Comparison of ENCODE assay signal across 8 cellular contexts in the genomic region with DNA sequence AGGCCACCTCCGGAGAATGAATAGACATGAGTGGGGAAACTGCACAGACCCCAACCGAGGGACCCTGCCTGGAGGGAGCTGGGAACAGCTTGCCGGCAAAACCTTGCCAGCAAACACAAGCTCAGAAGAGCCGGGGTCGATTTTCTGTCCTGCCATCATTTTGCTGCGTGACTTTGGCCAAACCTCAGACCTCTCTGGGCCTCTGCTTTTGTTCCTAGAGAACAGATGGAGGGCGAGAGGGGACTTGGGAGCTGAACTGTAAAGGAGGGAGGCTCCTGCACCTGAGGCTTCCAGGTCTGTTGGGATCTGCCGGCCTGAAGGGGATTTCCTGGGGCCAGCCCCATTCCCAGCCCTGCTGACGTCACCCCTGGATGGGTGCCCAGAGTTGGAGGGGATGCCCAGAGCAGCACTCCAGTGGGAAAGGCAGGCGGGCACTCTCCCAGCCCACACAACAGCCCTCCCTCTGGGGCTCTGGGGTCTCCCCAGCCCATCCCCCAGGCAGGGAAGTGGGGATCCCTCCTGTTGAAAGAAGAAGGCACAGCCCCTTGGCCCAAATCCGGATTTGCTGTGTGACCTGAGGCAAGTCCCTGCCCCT. TPM values are rescaled to one million over a fixed set of nuclear protein-coding genes. Genes with fewer than 3 reads are reported as not detected.
DNase-seq lines count a peak whose midpoint lies in the region; ATAC-seq and TF ChIP-seq lines count a peak whose summit lies in the region.

No MANE protein-coding gene starts in this region.

- intact Hi-C loops in lower leg skin (cut with DNase I; ENCODE audit: low total_unique reads) = no loop called here

- no peak overlapping the region for H3K4me3 ChIP-seq in brain microvascular endothelial cell (ENCODE audit: low read depth, low read length)
- H3K4me3 ChIP-seq in lower leg skin (ENCODE audit: low read depth, poor library complexity, severe bottlenecking) = no peak overlapping the region

- ATAC-seq in activated T-helper 17 cell treated with anti-CD3 and anti-CD28 coated beads, Interleukin-2, amount 50 U/mL, for 72 hours (replicated peaks) = no peak
- no peak for ATAC-seq in HG03280 (IDR thresholded peaks at IDR 0.05; ENCODE audit: unreplicated experiment)

- H3K9me3 Mint-ChIP-seq in activated T-helper 17 cell treated with anti-CD3 and anti-CD28 coated beads, Interleukin-2, amount 50 U/mL, for 72 hours = no peaks in the 10 kb centered on the region

- in situ Hi-C loops in brain microvascular endothelial cell (cut with HindIII; ENCODE audit: low pct_ligation_motif_present, low sequenced_read_pairs) = no loop called here

- H3K36me3 ChIP-seq in brain microvascular endothelial cell (replicated peaks) = no peaks in the 10 kb centered on the region

- no peaks in the 10 kb centered on the region for H3K4me1 Mint-ChIP-seq in activated T-helper 17 cell treated with anti-CD3 and anti-CD28 coated beads, Interleukin-2, amount 50 U/mL, for 72 hours

- H3K27me3 ChIP-seq in brain microvascular endothelial cell (replicated peaks) = no peaks in the 10 kb centered on the region

- no peaks in the 10 kb centered on the region for H3K27me3 Mint-ChIP-seq in activated T-helper 17 cell treated with anti-CD3 and anti-CD28 coated beads, Interleukin-2, amount 50 U/mL, for 72 hours

- H3K36me3 Mint-ChIP-seq in activated T-helper 17 cell treated with anti-CD3 and anti-CD28 coated beads, Interleukin-2, amount 50 U/mL, for 72 hours (ENCODE audit: low read depth) = no peaks in the 10 kb centered on the region

- no peak overlapping the region for H3K4me3 Mint-ChIP-seq in activated T-helper 17 cell treated with anti-CD3 and anti-CD28 coated beads, Interleukin-2, amount 50 U/mL, for 72 hours

- 32 to 36% methylated on average over 11 of the region's 11 CpGs for WGBS in lower leg skin, 2 donors

- no peak for TF ChIP-seq POLR2A in lower leg skin (IDR thresholded peaks at IDR 0.05)

- DNase-seq in NCI-H524 (lab: John Stamatoyannopoulos, UW) (peak; percentile 38 to 77), NCI-H524 treated with DMSO at 0.1 percent for 48 hours (lab: John Stamatoyannopoulos, UW) (no peak), brain microvascular endothelial cell (peak; percentile 79), lower leg skin (ENCODE audit: low spot score in 2 of 2) (peak; percentile 35 to 91), RKO (ENCODE audit: low spot score) (no peak)
- DNase-seq in activated effector memory CD4-positive, alpha-beta T cell treated with anti-CD3 and anti-CD28 coated beads, Interleukin-2, amount 50 U/mL, for 16 hours = no peak

- no peak for TF ChIP-seq CTCF in brain microvascular endothelial cell (IDR thresholded peaks at IDR 0.05; ENCODE audit: low read depth, low read length, missing control alignments)
- no peak for TF ChIP-seq CTCF in lower leg skin (IDR thresholded peaks at IDR 0.05)

- no peak overlapping the region for H3K27ac Mint-ChIP-seq in activated T-helper 17 cell treated with anti-CD3 and anti-CD28 coated beads, Interleukin-2, amount 50 U/mL, for 72 hours

- no peak overlapping the region for H3K27ac ChIP-seq in brain microvascular endothelial cell

RNA-seq across cellular contexts. Expression of gene SYNPO, which starts 40.4 kb away (rescaled TPM):
- 1 to 10 TPM; 3.8 to 8.5 (median 4.2) TPM for total RNA-seq in lower leg skin
- total RNA-seq in activated T-helper 17 cell treated with anti-CD3 and anti-CD28 coated beads, Interleukin-2, amount 50 U/mL, for 72 hours = under 1 TPM; 0.04 to 0.37 TPM

Comparison
In these comparisons a context has a peak if more than half of its experiments do, and no peak if none do; other contexts are left out.
1. DNase-seq: peak in NCI-H524 (2 of 2), brain microvascular endothelial cell (single experiment) and lower leg skin (2 of 2); none in NCI-H524 treated with DMSO at 0.1 percent for 48 hours (single experiment), RKO (single experiment) and activated effector memory CD4-positive, alpha-beta T cell treated with anti-CD3 and anti-CD28 coated beads, Interleukin-2, amount 50 U/mL, for 16 hours (single experiment).